Comparison of ENCODE assay signal across 20 cellular contexts in the genomic region with DNA sequence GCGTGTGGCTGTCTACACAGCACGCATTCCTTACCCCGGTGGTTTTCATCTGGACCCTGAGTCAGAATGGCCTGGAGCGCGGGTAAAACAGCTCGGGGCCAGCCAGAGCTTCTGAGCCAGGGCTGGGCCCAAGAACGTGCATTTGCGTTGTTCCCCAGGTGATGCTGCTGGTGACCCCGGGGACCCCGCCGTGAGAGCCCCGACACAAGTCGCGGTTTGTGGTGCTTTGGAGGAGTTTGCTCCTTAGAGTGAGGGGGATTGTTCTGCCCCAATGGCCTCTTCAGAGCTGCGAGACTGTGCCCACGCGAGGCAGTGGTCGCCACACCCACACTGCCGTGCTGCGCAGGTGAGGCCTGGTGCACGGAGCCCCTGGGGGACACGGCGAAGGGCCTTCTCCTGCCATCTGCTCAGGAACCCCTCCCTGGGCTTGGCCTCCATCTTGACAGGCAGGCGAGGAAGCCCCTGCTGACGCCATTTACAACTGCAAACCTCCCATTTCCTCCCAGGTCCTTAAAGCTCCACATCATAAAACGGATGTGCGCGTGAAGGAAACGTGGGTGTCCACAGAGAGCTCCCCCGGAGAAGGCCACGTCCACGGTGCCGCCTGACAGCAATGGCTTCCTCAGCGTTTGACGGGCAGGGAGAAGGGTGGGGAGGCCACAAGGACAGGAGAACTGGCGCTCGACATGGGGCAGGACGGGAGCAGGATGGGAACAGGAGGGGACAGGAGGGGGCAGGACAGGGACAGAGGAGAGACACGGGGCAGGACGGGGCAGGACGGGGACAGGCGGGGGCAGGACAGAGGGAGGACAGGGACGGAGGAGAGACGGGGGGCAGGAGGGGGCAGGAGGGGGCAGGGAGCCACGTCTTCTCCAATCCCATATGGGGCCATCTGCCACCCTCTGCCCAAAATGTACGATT.
"Had no signal": no experiment of that assay in that cellular context is flagged by ENCODE, and none has a peak within 500 bp of the region (broad histone marks: within the 10 kb centered on the region; RNA-seq: fewer than 3 reads in every experiment).

No MANE protein-coding gene starts in this region.

- DNase-seq: activated B cell treated with CpG ODN at 0.5 μM for 24 hours; activated CD4-positive, alpha-beta memory T cell treated with anti-CD3 and anti-CD28 coated beads, Interleukin-2, amount 10 ng/mL, durations not matched to agents 7 days and 5 days; activated CD4-positive, alpha-beta T cell treated with anti-CD3 and anti-CD28 coated beads, Interleukin-2, amount 10 ng/mL, durations not matched to agents 7 days and 5 days; activated CD8-positive, alpha-beta memory T cell treated with anti-CD3 and anti-CD28 coated beads, Interleukin-2, amount 50 U/mL, for 48 hours; activated effector memory CD4-positive, alpha-beta T cell treated with Interleukin-2 at 50 U/mL for 16 hours; activated naive CD4-positive, alpha-beta T cell treated with Interleukin-2 at 50 U/mL for 16 hours; activated naive CD8-positive, alpha-beta T cell treated with anti-CD3 and anti-CD28 coated beads, Interleukin-2, amount 50 U/mL, for 24 hours; activated T-cell treated with anti-CD3 and anti-CD28 coated beads, Interleukin-2, amount 50 U/mL, for 1 hour; amniotic stem cell; IMR-90; Kasumi-1; KBM-7; NCI-H1048; NCI-H146; NCI-H187 treated with DMSO at 0.1 percent for 48 hours; NCI-H2081 treated with DMSO at 0.1 percent for 48 hours; NCI-H446; NCI-H524; SHP77 treated with DMSO at 0.1 percent for 48 hours had no signal

- ATAC-seq: activated naive CD4-positive, alpha-beta T cell treated with anti-CD3 and anti-CD28 coated beads, Interleukin-2, amount 50 U/mL, for 72 hours; activated naive CD8-positive, alpha-beta T cell treated with anti-CD3 and anti-CD28 coated beads, Interleukin-2, amount 50 U/mL, for 24 hours had no signal
